ENCODE assay signal across 11 cellular contexts in genomic region chr5:146042628-146043279, GRCh38.
DNase-seq lines count a peak whose midpoint lies in the region; TF ChIP-seq lines count a peak whose summit lies in the region.
"Had no signal": no experiment of that assay in that cellular context is flagged by ENCODE, and none has a peak within 500 bp of the region (broad histone marks: within the 10 kb centered on the region; RNA-seq: fewer than 3 reads in every experiment).

No MANE protein-coding gene starts in this region.

- no CpG with 5 or more reads among the region's 5 CpGs for WGBS in neuronal stem cell (ENCODE audit: extremely low coverage in 2 of 2, insufficient read length in 2 of 2, insufficient replicate concordance in 1 of 2), 2 donors

- no peak overlapping the region for H3K4me2 ChIP-seq in neuronal stem cell (ENCODE audit: insufficient read depth, low read length, poor library complexity, severe bottlenecking)

- no peak overlapping the region for H2AK5ac ChIP-seq in neuronal stem cell (ENCODE audit: low read depth, low read length)

- intact Hi-C loops in tibial artery (cut with DNase I; ENCODE audit: low total_unique reads), result loop anchor here (10.0 kb wide), 1 partner anchor 218 kb away; no protein-coding TSS in a partner anchor

- H3K27me3 ChIP-seq in neuronal stem cell (ENCODE audit: control insufficient read depth in 3 of 3, insufficient read depth in 3 of 3, low read depth in 1 of 3, low read length in 3 of 3) (peaks cover 0 to 3% (median 0%) of the 10 kb centered on the region in 3 experiments), tibial artery (no peaks in the 10 kb centered on the region)
- H3K27me3 ChIP-seq: SJCRH30 had no signal

- DNase-seq in DMS 273 treated with DMSO at 0.1 percent for 48 hours (lab: John Stamatoyannopoulos, UW), result peak; percentile 24
- peak; percentile 94 for DNase-seq in M059J (ENCODE audit: low read depth)
- peak; percentile 63 for DNase-seq in choroid plexus epithelial cell (ENCODE audit: low read depth)
- no peak for DNase-seq in neuronal stem cell (ENCODE audit: low spot score)
- DNase-seq in tibial artery, result no peak
- no peak for DNase-seq in activated CD4-positive, alpha-beta T cell treated with anti-CD3 and anti-CD28 coated beads, Interleukin-2, amount 50 U/mL, for 4 hours
- DNase-seq in stimulated activated CD4-positive, alpha-beta T cell treated with anti-CD3 and anti-CD28 coated beads, Interleukin-12 subunit alpha, Interleukin-12 subunit beta, amount 100 ng/mL, for 4 hours, result no peak
- no peak for DNase-seq in NCI-H2227 treated with DMSO at 0.1 percent for 48 hours (lab: John Stamatoyannopoulos, UW)
- DNase-seq: DND-41; SJCRH30; stimulated activated naive B cell treated with anti-CD40 and anti-IgM and Interleukin-4, amounts not matched to agents 10 μg/mL and 1 μg/mL and 100 μg/mL, for 72 hours had no signal

- H3K23ac ChIP-seq in neuronal stem cell (ENCODE audit: low read depth, low read length, poor library complexity), result no peak overlapping the region

- no peak overlapping the region for H4K8ac ChIP-seq in neuronal stem cell (ENCODE audit: low read depth, low read length)

- H2BK15ac ChIP-seq in neuronal stem cell (ENCODE audit: low read length), result no peak overlapping the region

- H4K91ac ChIP-seq in neuronal stem cell (ENCODE audit: low read depth, low read length, poor library complexity), result no peak overlapping the region

- H2BK120ac ChIP-seq in neuronal stem cell (ENCODE audit: low read depth, low read length), result no peak overlapping the region

- no peak overlapping the region for H2BK5ac ChIP-seq in neuronal stem cell (ENCODE audit: low read length)

- no peaks in the 10 kb centered on the region for H3K79me1 ChIP-seq in neuronal stem cell (ENCODE audit: low read depth, low read length)

- H3K4me1 ChIP-seq in neuronal stem cell (ENCODE audit: control insufficient read depth in 2 of 2, insufficient read depth in 1 of 2, low read depth in 1 of 2, low read length in 2 of 2), result no peaks in the 10 kb centered on the region
- H3K4me1 ChIP-seq in tibial artery, result no peaks in the 10 kb centered on the region
- H3K4me1 ChIP-seq: SJCRH30 had no signal

- no peak overlapping the region for H2BK12ac ChIP-seq in neuronal stem cell (ENCODE audit: low read length)

- peak overlapping the region; percentile 50 for H3K9ac ChIP-seq in neuronal stem cell (ENCODE audit: low read depth, low read length, poor library complexity)

- H3K4ac ChIP-seq in neuronal stem cell (ENCODE audit: low read length), result no peak overlapping the region

- no peak overlapping the region for H2AFZ ChIP-seq in neuronal stem cell (ENCODE audit: low read length)

- peak overlapping the region; percentile 44 for H3K18ac ChIP-seq in neuronal stem cell (ENCODE audit: low read length)

- H3K36me3 ChIP-seq in neuronal stem cell (replicated peaks in 1 of 2; ENCODE audit: control insufficient read depth in 2 of 2, insufficient read depth in 2 of 2, low read length in 2 of 2) (no peaks in the 10 kb centered on the region), tibial artery (no peaks in the 10 kb centered on the region)
- H3K36me3 ChIP-seq: SJCRH30 had no signal

- TF ChIP-seq CTCF in choroid plexus epithelial cell (conservative IDR thresholded peaks at IDR 0.05; ENCODE audit: low read depth, low read length), result no peak
- TF ChIP-seq CTCF in tibial artery (IDR thresholded peaks at IDR 0.05), result no peak

- H3K14ac ChIP-seq in neuronal stem cell (ENCODE audit: low read length), result no peak overlapping the region

- H3K27ac ChIP-seq in neuronal stem cell (replicated peaks; ENCODE audit: low read length) (no peak overlapping the region), tibial artery (no peak overlapping the region)
- H3K27ac ChIP-seq: SJCRH30 had no signal

- H3K9me3 ChIP-seq in neuronal stem cell (replicated peaks in 1 of 2; ENCODE audit: control insufficient read depth in 2 of 2, insufficient read depth in 1 of 2, low read depth in 1 of 2, low read length in 2 of 2), result no peaks in the 10 kb centered on the region
- H3K9me3 ChIP-seq in tibial artery, result no peaks in the 10 kb centered on the region
- H3K9me3 ChIP-seq: SJCRH30 had no signal

- H3K4me3 ChIP-seq in choroid plexus epithelial cell (ENCODE audit: low read depth, low read length) (no peak overlapping the region), neuronal stem cell (ENCODE audit: low read length in 2 of 2) (no peak overlapping the region), tibial artery (no peak overlapping the region)
- H3K4me3 ChIP-seq: SJCRH30 had no signal

Comparison
In these comparisons a context has a peak if more than half of its experiments do, and no peak if none do; other contexts are left out.
1. DNase-seq: peak in DMS 273 treated with DMSO at 0.1 percent for 48 hours (single experiment), M059J (single experiment) and choroid plexus epithelial cell (single experiment); none in neuronal stem cell (single experiment), tibial artery (0 of 2), activated CD4-positive, alpha-beta T cell treated with anti-CD3 and anti-CD28 coated beads, Interleukin-2, amount 50 U/mL, for 4 hours (0 of 2), stimulated activated CD4-positive, alpha-beta T cell treated with anti-CD3 and anti-CD28 coated beads, Interleukin-12 subunit alpha, Interleukin-12 subunit beta, amount 100 ng/mL, for 4 hours (single experiment) and NCI-H2227 treated with DMSO at 0.1 percent for 48 hours (single experiment).